24 cellular contexts compared by ENCODE assay signal in the genomic region with DNA sequence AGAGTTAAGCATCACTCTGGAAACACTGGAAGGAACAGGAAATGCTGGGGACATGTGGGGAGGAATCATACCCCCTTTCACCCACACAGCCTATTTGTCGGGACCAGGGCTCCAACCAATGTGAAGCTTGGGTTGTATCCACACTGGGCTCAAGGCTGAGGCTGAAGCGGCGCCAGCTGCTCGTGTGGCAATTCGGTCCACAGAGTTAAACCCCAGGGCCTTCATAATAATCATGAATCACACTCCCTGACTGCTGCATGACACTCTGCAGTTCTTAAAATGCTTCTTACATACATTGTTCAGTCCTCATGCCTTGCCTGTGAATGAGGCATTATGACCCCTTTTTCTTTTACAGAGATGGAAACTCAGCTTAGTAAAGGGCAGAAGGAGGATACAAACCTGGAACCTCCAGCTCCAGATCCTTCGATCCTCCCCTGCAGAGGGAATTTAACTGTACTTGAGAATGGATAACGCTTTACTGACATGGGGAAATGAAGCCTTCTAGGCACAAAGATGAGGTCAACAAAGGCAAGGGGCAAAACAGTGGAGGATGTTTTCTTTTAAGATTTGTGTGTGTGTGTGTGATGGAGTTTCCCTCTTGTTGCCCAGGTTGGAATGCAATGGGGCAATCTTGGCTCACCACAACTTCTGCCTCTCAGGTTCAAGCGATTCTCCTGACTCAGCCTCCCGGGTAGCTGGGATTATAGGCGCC.
DNase-seq lines count a peak whose midpoint lies in the region; ATAC-seq, FAIRE-seq and TF ChIP-seq lines count a peak whose summit lies in the region.
"Had no signal": no experiment of that assay in that cellular context is flagged by ENCODE, and none has a peak within 500 bp of the region (broad histone marks: within the 10 kb centered on the region; RNA-seq: fewer than 3 reads in every experiment).

No MANE protein-coding gene starts in this region.

- no peaks in the 10 kb centered on the region for H3K4me1 ChIP-seq in CD8-positive, alpha-beta T cell (ENCODE audit: insufficient read depth, low read length)
- no peaks in the 10 kb centered on the region for H3K4me1 ChIP-seq in OCI-LY7 (ENCODE audit: insufficient read depth, low read length, poor library complexity, severe bottlenecking)
- H3K4me1 ChIP-seq: gastrocnemius medialis, sigmoid colon, vagina had no signal

- no peak overlapping the region for H3K4me3 Mint-ChIP-seq in CD8-positive, alpha-beta T cell
- H3K4me3 Mint-ChIP-seq: stimulated activated naive CD8-positive, alpha-beta T cell treated with anti-CD3 and anti-CD28 coated beads, Interleukin-15, amount 100 ng/mL, for 72 hours had no signal

- no peaks in the 10 kb centered on the region for H3K4me1 Mint-ChIP-seq in CD8-positive, alpha-beta T cell (ENCODE audit: low read depth)
- H3K4me1 Mint-ChIP-seq: stimulated activated naive CD8-positive, alpha-beta T cell treated with anti-CD3 and anti-CD28 coated beads, Interleukin-15, amount 100 ng/mL, for 72 hours had no signal

- H3K79me2 ChIP-seq in OCI-LY7 (ENCODE audit: insufficient read depth, low read depth, low read length): no peaks in the 10 kb centered on the region

- H3K4me3 ChIP-seq in bronchial epithelial cell (ENCODE audit: low read depth, low read length) (no peak overlapping the region), OCI-LY7 (ENCODE audit: low read depth, low read length, poor library complexity, severe bottlenecking) (no peak overlapping the region)
- H3K4me3 ChIP-seq in CD8-positive, alpha-beta T cell (ENCODE audit: low read depth, low read length): no peak overlapping the region
- H3K4me3 ChIP-seq: BLaER1, gastrocnemius medialis, sigmoid colon, vagina had no signal

- no peak overlapping the region for H3K4me2 ChIP-seq in OCI-LY7 (ENCODE audit: low read length)
- H3K4me2 ChIP-seq: BLaER1 had no signal

- no peaks in the 10 kb centered on the region for H4K20me1 ChIP-seq in OCI-LY7 (ENCODE audit: insufficient read depth, low read length)
- H4K20me1 ChIP-seq: BLaER1 had no signal

- intact Hi-C loops in left cardiac atrium (cut with DNase I) (no loop called here), OCI-LY7 (cut with micrococcal nuclease; ENCODE audit: unreplicated experiment) (no loop called here)
- intact Hi-C loops in CD8-positive, alpha-beta T cell (cut with DNase I, micrococcal nuclease): loop anchor here in 1 of 2 experiments (10.0 kb wide), 1 partner anchor 59 kb away; no protein-coding TSS in a partner anchor

- no peaks in the 10 kb centered on the region for H3K27me3 ChIP-seq in bronchial epithelial cell (ENCODE audit: control insufficient read depth, insufficient read depth, low read length)
- H3K27me3 ChIP-seq in CD8-positive, alpha-beta T cell (ENCODE audit: insufficient read depth, low read length): no peaks in the 10 kb centered on the region
- H3K27me3 ChIP-seq: BLaER1, gastrocnemius medialis, sigmoid colon, vagina had no signal

- TF ChIP-seq CTCF in bronchial epithelial cell (IDR thresholded peaks at IDR 0.05; ENCODE audit: insufficient read depth, low read length, severe bottlenecking) (no peak), OCI-LY7 (conservative IDR thresholded peaks at IDR 0.05; ENCODE audit: low read length) (no peak)
- TF ChIP-seq CTCF in CD8-positive, alpha-beta T cell (IDR thresholded peaks at IDR 0.05): no peak

- no peak overlapping the region for H3K27ac ChIP-seq in CD8-positive, alpha-beta T cell (ENCODE audit: low read depth, low read length)
- H3K27ac ChIP-seq in OCI-LY7 (ENCODE audit: low read depth, low read length, poor library complexity, severe bottlenecking): no peak overlapping the region
- H3K27ac ChIP-seq: BLaER1, gastrocnemius medialis, sigmoid colon, vagina had no signal

- no peaks in the 10 kb centered on the region for H3K9me2 ChIP-seq in OCI-LY7 (ENCODE audit: insufficient read depth, low read length)

- H3K9me3 Mint-ChIP-seq in CD8-positive, alpha-beta T cell: peaks cover 3% of the 10 kb centered on the region

- H3K27me3 Mint-ChIP-seq in CD8-positive, alpha-beta T cell (ENCODE audit: low read depth): peaks cover 2% of the 10 kb centered on the region
- H3K27me3 Mint-ChIP-seq: stimulated activated naive CD8-positive, alpha-beta T cell treated with anti-CD3 and anti-CD28 coated beads, Interleukin-15, amount 100 ng/mL, for 72 hours had no signal

- FAIRE-seq in bronchial epithelial cell (lab: Jason Lieb, UNC): no peak
- FAIRE-seq: D721Med, GM12891 had no signal

- H3K36me3 ChIP-seq in bronchial epithelial cell (ENCODE audit: control insufficient read depth, insufficient read depth, low read length) (no peaks in the 10 kb centered on the region), OCI-LY7 (ENCODE audit: insufficient read depth, low read length) (no peaks in the 10 kb centered on the region)
- H3K36me3 ChIP-seq in CD8-positive, alpha-beta T cell (ENCODE audit: insufficient read depth, low read length): no peaks in the 10 kb centered on the region
- H3K36me3 ChIP-seq: BLaER1, gastrocnemius medialis, sigmoid colon, vagina had no signal

- no peak overlapping the region for H2AFZ ChIP-seq in OCI-LY7 (ENCODE audit: low read length)

- POLR2A ChIA-PET in CD8-positive, alpha-beta T cell (lab: Charles Lee): no interaction called here
- POLR2A ChIA-PET in OCI-LY7 (lab: Charles Lee): no interaction called here

- no peaks in the 10 kb centered on the region for H3K36me3 Mint-ChIP-seq in CD8-positive, alpha-beta T cell

- H3K9me3 ChIP-seq in CD8-positive, alpha-beta T cell (ENCODE audit: low read length): no peaks in the 10 kb centered on the region
- no peaks in the 10 kb centered on the region for H3K9me3 ChIP-seq in OCI-LY7 (ENCODE audit: low read length)
- H3K9me3 ChIP-seq: gastrocnemius medialis, sigmoid colon, vagina had no signal

- DNase-seq in ELR (ENCODE audit: low read depth) (peak; percentile 56), bronchial epithelial cell (ENCODE audit: low read depth) (peak; percentile 23), left cardiac atrium (peak; percentile 74), stromal cell of bone marrow (ENCODE audit: low read depth) (peak; percentile 80), OCI-LY7 (ENCODE audit: low spot score) (no peak)
- no peak for DNase-seq in CD8-positive, alpha-beta T cell
- DNase-seq: activated CD4-positive, alpha-beta T cell treated with anti-CD3 and anti-CD28 coated beads for 1 hour; cerebellar nuclear complex; Kasumi-1; NCI-H1105 treated with DMSO at 0.1 percent for 48 hours; NCI-H526 treated with DMSO at 0.1 percent for 48 hours; OCI-M1; sigmoid colon; stimulated activated CD4-positive, alpha-beta T cell treated with anti-CD3 and anti-CD28 coated beads, Interleukin-2, amount 100 ng/mL, for 24 hours; stimulated activated naive CD8-positive, alpha-beta T cell treated with anti-CD3 and anti-CD28 coated beads, Interleukin-15, amount 100 ng/mL, for 72 hours; T-helper 9 cell had no signal

- BruUV-seq in OCI-LY7 (replicated peaks; lab: Mats Ljungman, UMichigan): no TSS peak

- no peak overlapping the region for H3K27ac Mint-ChIP-seq in CD8-positive, alpha-beta T cell
- H3K27ac Mint-ChIP-seq: activated T-helper 2 cell treated with anti-CD3 and anti-CD28 coated beads, Interferon-gamma antibody, Interleukin-2, Interleukin-4, amounts not matched to agents 10 μg/mL and 5 μg/mL and 100 μg/mL, durations not matched to agents 14 hours and 24 hours and 36 hours; stimulated activated naive CD8-positive, alpha-beta T cell treated with anti-CD3 and anti-CD28 coated beads, Interleukin-15, amount 100 ng/mL, for 72 hours had no signal

- CTCF ChIA-PET in CD8-positive, alpha-beta T cell (lab: Charles Lee): no interaction called here
- CTCF ChIA-PET in OCI-LY7 (lab: Charles Lee; ENCODE audit: unreplicated experiment): no interaction called here

- ATAC-seq in left cardiac atrium (peak; percentile 44 to 62), GM21717 (IDR thresholded peaks at IDR 0.05; ENCODE audit: unreplicated experiment) (no peak)
- no peak for ATAC-seq in CD8-positive, alpha-beta T cell
- ATAC-seq: gastrocnemius medialis; left lobe of liver; stimulated activated naive CD8-positive, alpha-beta T cell treated with anti-CD3 and anti-CD28 coated beads, Interleukin-15, amount 100 ng/mL, for 72 hours had no signal

Comparison
In these comparisons a context has a peak if more than half of its experiments do, and no peak if none do; other contexts are left out.
1. DNase-seq: peak in ELR (single experiment), bronchial epithelial cell (single experiment), left cardiac atrium (single experiment) and stromal cell of bone marrow (single experiment); none in CD8-positive, alpha-beta T cell (0 of 7) and OCI-LY7 (single experiment).
2. ATAC-seq: peak in left cardiac atrium (2 of 2); none in CD8-positive, alpha-beta T cell (single experiment) and GM21717 (single experiment).